1 cellular context compared by ENCODE assay signal in the genomic region with DNA sequence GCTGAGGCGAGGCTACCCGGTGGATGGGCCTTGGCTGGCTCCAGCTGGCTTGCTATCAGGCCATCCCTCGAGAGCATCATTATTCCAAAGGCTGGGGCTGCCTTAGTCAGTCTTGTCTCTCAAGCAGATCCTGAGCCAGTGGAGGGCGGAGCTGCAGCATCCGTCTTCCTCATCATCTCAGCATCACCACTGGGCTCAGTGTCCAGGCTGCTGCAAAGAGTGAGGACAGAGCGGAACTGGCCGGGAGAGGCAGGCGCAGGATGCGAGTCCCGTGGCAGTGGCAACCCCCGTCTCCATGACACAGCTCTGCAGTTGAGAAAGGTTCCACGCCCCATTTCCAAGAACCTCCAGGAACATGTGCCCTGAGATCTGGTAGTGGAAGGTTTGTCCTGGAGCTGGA.
TF ChIP-seq lines count a peak whose summit lies in the region.

No MANE protein-coding gene starts in this region.

TF ChIP-seq in H1, 55 proteins besides CTCF, POLR2A, EP300 and RAD21:
- TF ChIP-seq ZNF274 (IDR thresholded peaks at IDR 0.05; ENCODE audit: borderline replicate concordance, extremely low read depth, low read length) (no peak), KDM4A (IDR thresholded peaks at IDR 0.05; ENCODE audit: low read depth, low read length, severe bottlenecking) (no peak), CBX8 (IDR thresholded peaks at IDR 0.05; ENCODE audit: borderline replicate concordance, low read depth, low read length) (no peak), SRF (IDR thresholded peaks at IDR 0.05; ENCODE audit: low read depth, low read length) (no peak), EGR1 (IDR thresholded peaks at IDR 0.05; ENCODE audit: borderline replicate concordance, low read depth, low read length) (no peak)
- TF ChIP-seq, protein P1, sequence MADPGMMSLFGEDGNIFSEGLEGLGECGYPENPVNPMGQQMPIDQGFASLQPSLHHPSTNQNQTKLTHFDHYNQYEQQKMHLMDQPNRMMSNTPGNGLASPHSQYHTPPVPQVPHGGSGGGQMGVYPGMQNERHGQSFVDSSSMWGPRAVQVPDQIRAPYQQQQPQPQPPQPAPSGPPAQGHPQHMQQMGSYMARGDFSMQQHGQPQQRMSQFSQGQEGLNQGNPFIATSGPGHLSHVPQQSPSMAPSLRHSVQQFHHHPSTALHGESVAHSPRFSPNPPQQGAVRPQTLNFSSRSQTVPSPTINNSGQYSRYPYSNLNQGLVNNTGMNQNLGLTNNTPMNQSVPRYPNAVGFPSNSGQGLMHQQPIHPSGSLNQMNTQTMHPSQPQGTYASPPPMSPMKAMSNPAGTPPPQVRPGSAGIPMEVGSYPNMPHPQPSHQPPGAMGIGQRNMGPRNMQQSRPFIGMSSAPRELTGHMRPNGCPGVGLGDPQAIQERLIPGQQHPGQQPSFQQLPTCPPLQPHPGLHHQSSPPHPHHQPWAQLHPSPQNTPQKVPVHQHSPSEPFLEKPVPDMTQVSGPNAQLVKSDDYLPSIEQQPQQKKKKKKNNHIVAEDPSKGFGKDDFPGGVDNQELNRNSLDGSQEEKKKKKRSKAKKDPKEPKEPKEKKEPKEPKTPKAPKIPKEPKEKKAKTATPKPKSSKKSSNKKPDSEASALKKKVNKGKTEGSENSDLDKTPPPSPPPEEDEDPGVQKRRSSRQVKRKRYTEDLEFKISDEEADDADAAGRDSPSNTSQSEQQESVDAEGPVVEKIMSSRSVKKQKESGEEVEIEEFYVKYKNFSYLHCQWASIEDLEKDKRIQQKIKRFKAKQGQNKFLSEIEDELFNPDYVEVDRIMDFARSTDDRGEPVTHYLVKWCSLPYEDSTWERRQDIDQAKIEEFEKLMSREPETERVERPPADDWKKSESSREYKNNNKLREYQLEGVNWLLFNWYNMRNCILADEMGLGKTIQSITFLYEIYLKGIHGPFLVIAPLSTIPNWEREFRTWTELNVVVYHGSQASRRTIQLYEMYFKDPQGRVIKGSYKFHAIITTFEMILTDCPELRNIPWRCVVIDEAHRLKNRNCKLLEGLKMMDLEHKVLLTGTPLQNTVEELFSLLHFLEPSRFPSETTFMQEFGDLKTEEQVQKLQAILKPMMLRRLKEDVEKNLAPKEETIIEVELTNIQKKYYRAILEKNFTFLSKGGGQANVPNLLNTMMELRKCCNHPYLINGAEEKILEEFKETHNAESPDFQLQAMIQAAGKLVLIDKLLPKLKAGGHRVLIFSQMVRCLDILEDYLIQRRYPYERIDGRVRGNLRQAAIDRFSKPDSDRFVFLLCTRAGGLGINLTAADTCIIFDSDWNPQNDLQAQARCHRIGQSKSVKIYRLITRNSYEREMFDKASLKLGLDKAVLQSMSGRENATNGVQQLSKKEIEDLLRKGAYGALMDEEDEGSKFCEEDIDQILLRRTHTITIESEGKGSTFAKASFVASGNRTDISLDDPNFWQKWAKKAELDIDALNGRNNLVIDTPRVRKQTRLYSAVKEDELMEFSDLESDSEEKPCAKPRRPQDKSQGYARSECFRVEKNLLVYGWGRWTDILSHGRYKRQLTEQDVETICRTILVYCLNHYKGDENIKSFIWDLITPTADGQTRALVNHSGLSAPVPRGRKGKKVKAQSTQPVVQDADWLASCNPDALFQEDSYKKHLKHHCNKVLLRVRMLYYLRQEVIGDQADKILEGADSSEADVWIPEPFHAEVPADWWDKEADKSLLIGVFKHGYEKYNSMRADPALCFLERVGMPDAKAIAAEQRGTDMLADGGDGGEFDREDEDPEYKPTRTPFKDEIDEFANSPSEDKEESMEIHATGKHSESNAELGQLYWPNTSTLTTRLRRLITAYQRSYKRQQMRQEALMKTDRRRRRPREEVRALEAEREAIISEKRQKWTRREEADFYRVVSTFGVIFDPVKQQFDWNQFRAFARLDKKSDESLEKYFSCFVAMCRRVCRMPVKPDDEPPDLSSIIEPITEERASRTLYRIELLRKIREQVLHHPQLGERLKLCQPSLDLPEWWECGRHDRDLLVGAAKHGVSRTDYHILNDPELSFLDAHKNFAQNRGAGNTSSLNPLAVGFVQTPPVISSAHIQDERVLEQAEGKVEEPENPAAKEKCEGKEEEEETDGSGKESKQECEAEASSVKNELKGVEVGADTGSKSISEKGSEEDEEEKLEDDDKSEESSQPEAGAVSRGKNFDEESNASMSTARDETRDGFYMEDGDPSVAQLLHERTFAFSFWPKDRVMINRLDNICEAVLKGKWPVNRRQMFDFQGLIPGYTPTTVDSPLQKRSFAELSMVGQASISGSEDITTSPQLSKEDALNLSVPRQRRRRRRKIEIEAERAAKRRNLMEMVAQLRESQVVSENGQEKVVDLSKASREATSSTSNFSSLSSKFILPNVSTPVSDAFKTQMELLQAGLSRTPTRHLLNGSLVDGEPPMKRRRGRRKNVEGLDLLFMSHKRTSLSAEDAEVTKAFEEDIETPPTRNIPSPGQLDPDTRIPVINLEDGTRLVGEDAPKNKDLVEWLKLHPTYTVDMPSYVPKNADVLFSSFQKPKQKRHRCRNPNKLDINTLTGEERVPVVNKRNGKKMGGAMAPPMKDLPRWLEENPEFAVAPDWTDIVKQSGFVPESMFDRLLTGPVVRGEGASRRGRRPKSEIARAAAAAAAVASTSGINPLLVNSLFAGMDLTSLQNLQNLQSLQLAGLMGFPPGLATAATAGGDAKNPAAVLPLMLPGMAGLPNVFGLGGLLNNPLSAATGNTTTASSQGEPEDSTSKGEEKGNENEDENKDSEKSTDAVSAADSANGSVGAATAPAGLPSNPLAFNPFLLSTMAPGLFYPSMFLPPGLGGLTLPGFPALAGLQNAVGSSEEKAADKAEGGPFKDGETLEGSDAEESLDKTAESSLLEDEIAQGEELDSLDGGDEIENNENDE (IDR thresholded peaks at IDR 0.05; ENCODE audit: insufficient replicate concordance, low read length), result no peak
- TF ChIP-seq, protein P2, sequence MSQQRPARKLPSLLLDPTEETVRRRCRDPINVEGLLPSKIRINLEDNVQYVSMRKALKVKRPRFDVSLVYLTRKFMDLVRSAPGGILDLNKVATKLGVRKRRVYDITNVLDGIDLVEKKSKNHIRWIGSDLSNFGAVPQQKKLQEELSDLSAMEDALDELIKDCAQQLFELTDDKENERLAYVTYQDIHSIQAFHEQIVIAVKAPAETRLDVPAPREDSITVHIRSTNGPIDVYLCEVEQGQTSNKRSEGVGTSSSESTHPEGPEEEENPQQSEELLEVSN (IDR thresholded peaks at IDR 0.05), result no peak
- TF ChIP-seq, protein P3, sequence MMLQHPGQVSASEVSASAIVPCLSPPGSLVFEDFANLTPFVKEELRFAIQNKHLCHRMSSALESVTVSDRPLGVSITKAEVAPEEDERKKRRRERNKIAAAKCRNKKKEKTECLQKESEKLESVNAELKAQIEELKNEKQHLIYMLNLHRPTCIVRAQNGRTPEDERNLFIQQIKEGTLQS (IDR thresholded peaks at IDR 0.05; ENCODE audit: insufficient read depth, low read depth, low read length), result no peak
